In the genomic region with DNA sequence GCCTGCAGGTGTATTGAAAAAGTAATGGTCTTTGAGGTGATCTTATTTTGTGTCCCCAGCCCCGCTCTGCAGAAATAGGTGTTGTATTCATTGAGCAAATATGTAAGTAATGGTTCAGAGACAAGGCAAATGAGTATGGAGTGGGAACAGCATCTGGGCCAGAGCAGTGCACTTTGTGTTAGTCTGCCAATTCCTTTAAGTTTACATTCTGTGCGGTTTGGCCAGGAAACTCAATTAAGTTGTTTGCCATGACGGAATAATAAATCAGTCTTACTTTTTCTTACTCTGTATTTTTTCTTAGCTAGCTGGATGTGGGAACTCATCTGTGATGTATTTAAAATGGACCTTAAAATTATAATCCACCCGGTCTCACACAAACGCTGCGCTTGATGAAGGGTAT, we compare ENCODE assay signal across 19 cellular contexts. TPM values are rescaled to one million over a fixed set of nuclear protein-coding genes. Genes with fewer than 3 reads are reported as not detected.
DNase-seq lines count a peak whose midpoint lies in the region; ATAC-seq and TF ChIP-seq lines count a peak whose summit lies in the region.
"Had no signal": no experiment of that assay in that cellular context is flagged by ENCODE, and none has a peak within 500 bp of the region (broad histone marks: within the 10 kb centered on the region; RNA-seq: fewer than 3 reads in every experiment).

No MANE protein-coding gene starts in this region.

- TF ChIP-seq CTCF in fibroblast of mammary gland (conservative IDR thresholded peaks at IDR 0.05; ENCODE audit: control insufficient read depth, insufficient read depth, low read depth, low read length) (no peak), osteocyte (IDR thresholded peaks at IDR 0.05) (no peak)

- H3K9me3 Mint-ChIP-seq in osteocyte (ENCODE audit: unreplicated experiment) = peaks cover 2% of the 10 kb centered on the region
- H3K9me3 Mint-ChIP-seq: IgD-negative memory B cell had no signal

- H3K27me3 Mint-ChIP-seq in osteocyte (ENCODE audit: unreplicated experiment) = no peaks in the 10 kb centered on the region

- H3K9me3 ChIP-seq in adipocyte (ENCODE audit: control insufficient read depth, low read length) = no peaks in the 10 kb centered on the region

- no peak for ATAC-seq in GM18868 (IDR thresholded peaks at IDR 0.05; ENCODE audit: unreplicated experiment)

- H3K9ac ChIP-seq in adipocyte (ENCODE audit: low read length) = no peak overlapping the region

- peak; percentile 12 for DNase-seq in AG08395 (ENCODE audit: low spot score)
- peak; percentile 53 for DNase-seq in H4 (ENCODE audit: low spot score)
- DNase-seq in adipocyte (ENCODE audit: low read depth) = peak; percentile 65
- peak; percentile 21 for DNase-seq in fibroblast of mammary gland (ENCODE audit: low read depth)
- no peak for DNase-seq in effector CD8-positive, alpha-beta T cell (lab: John Stamatoyannopoulos, UW)
- no peak for DNase-seq in osteocyte (ENCODE audit: extremely low spot score, unreplicated experiment)
- no peak for DNase-seq in NCI-H128 (lab: John Stamatoyannopoulos, UW; ENCODE audit: unreplicated experiment)
- DNase-seq: AML-193, DMS153, EL, H7, Kasumi-1, NCI-H1417, NCI-H187 treated with DMSO at 0.1 percent for 48 hours, OCI-M1 had no signal

- no peaks in the 10 kb centered on the region for H3K27me3 ChIP-seq in adipocyte (replicated peaks; ENCODE audit: control insufficient read depth, insufficient read depth, low read length)

- no peak overlapping the region for H3K4me3 Mint-ChIP-seq in osteocyte (ENCODE audit: unreplicated experiment)
- H3K4me3 Mint-ChIP-seq: CD14-positive monocyte, IgD-negative memory B cell had no signal

- no peaks in the 10 kb centered on the region for H3K36me3 ChIP-seq in adipocyte (ENCODE audit: control insufficient read depth, insufficient read depth, low read length, severe bottlenecking)

- no peaks in the 10 kb centered on the region for H3K4me1 ChIP-seq in adipocyte (ENCODE audit: control insufficient read depth, insufficient read depth, low read length)

- peaks cover 1% of the 10 kb centered on the region for H3K4me1 Mint-ChIP-seq in osteocyte (ENCODE audit: unreplicated experiment)
- H3K4me1 Mint-ChIP-seq: CD14-positive monocyte had no signal

- H3K4me3 ChIP-seq in adipocyte (ENCODE audit: low read length) = no peak overlapping the region
- no peak overlapping the region for H3K4me3 ChIP-seq in fibroblast of mammary gland (ENCODE audit: control insufficient read depth, low read depth, low read length)

- H3K27ac Mint-ChIP-seq in osteocyte (ENCODE audit: unreplicated experiment) = no peak overlapping the region
- H3K27ac Mint-ChIP-seq: CD14-positive monocyte, IgD-negative memory B cell had no signal

- no peaks in the 10 kb centered on the region for H3K36me3 Mint-ChIP-seq in osteocyte (ENCODE audit: unreplicated experiment)
- H3K36me3 Mint-ChIP-seq: CD14-positive monocyte, IgD-negative memory B cell had no signal

RNA-seq across cellular contexts. Expression of a gene that starts 12.6 kb away (rescaled TPM):
- 4.5 and 6.5 TPM in 2 replicates for total RNA-seq in H4 (2014; rRNA removed; shearing (Covaris generic))
- 12.6 and 14.1 TPM in 2 replicates for total RNA-seq in osteocyte
- total RNA-seq: HT-29 had no signal

Comparison
In these comparisons a context has a peak if more than half of its experiments do, and no peak if none do; other contexts are left out.
1. DNase-seq: peak in AG08395 (single experiment), H4 (single experiment), adipocyte (single experiment) and fibroblast of mammary gland (single experiment); none in effector CD8-positive, alpha-beta T cell (single experiment), osteocyte (single experiment) and NCI-H128 (single experiment).